In the genomic region with DNA sequence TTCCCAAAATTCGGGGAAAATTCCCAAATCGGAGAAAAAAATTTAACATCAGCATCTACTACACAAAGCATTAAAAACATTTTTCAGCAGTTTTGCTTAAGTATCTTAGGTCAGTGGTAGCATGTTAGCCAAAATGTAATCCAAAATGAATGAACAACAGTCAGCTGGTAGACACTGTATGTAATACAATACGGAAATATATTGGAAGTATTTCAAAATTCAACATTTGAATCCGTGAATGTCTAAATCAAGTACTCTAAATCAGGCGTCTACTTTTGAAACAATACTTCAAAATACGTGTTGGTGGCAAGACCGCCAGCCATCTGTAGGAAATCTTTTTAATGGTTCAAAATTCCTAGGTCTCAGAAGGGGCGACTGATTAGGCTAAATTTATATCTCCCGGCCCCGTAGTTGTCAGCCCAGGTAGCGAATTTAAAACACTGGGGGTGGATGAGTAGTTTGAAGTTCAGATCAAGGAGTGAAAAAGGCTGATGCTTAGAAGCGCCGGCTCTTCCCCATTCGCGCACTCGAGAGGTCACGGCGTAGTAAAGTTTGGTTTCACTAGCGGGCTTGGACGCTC, we compare ENCODE assay signal across 8 cellular contexts. TPM values are rescaled to one million over a fixed set of nuclear protein-coding genes. Genes with fewer than 3 reads are reported as not detected.
DNase-seq lines count a peak whose midpoint lies in the region; ATAC-seq and TF ChIP-seq lines count a peak whose summit lies in the region.

No MANE protein-coding gene starts in this region.

- H3K36me3 Mint-ChIP-seq in activated CD4-positive, alpha-beta T cell treated with anti-CD3 and anti-CD28 coated beads, Interleukin-2, amount 10 ng/mL, durations not matched to agents 24 days and 14 days (ENCODE audit: low read depth): peaks cover 42% of the 10 kb centered on the region
- H3K36me3 Mint-ChIP-seq in HFFc6 (ENCODE audit: low read depth): peaks cover 35% of the 10 kb centered on the region

- H3K27ac ChIP-seq in body of pancreas: peak overlapping the region; percentile 96 to 100 (median 99)

- no peak for TF ChIP-seq POLR2A in body of pancreas (IDR thresholded peaks at IDR 0.05)

- peaks cover 41% of the 10 kb centered on the region for H3K4me1 ChIP-seq in body of pancreas

- intact Hi-C loops in activated CD4-positive, alpha-beta T cell treated with anti-CD3 and anti-CD28 coated beads, Interleukin-2, amount 10 ng/mL, durations not matched to agents 24 days and 14 days (cut with micrococcal nuclease): no loop called here
- intact Hi-C loops in body of pancreas (cut with DNase I): no loop called here

- H3K36me3 ChIP-seq in body of pancreas (replicated peaks in 1 of 2; ENCODE audit: insufficient read depth in 1 of 2, low read depth in 2 of 2): no peaks in the 10 kb centered on the region

- WGBS in body of pancreas, 2 donors: 1% methylated on average over 20 of the region's 20 CpGs

- H3K4me3 ChIP-seq in body of pancreas: peak overlapping the region; percentile 60 to 79

- H3K27me3 ChIP-seq in body of pancreas: no peaks in the 10 kb centered on the region

- H3K9me3 ChIP-seq in body of pancreas: no peaks in the 10 kb centered on the region

- peak overlapping the region; percentile 96 for H3K4me3 Mint-ChIP-seq in activated CD4-positive, alpha-beta T cell treated with anti-CD3 and anti-CD28 coated beads, Interleukin-2, amount 10 ng/mL, durations not matched to agents 24 days and 14 days
- peak overlapping the region; percentile 94 for H3K4me3 Mint-ChIP-seq in HFFc6
- H3K4me3 Mint-ChIP-seq in stimulated activated naive CD8-positive, alpha-beta T cell treated with anti-CD3 and anti-CD28 coated beads, Interleukin-15, amount 100 ng/mL, for 72 hours: peak overlapping the region; percentile 93 to 99

- no peak for TF ChIP-seq CTCF in HFFc6 (IDR thresholded peaks at IDR 0.05)
- TF ChIP-seq CTCF in body of pancreas (IDR thresholded peaks at IDR 0.05): no peak

- peaks cover under 1% of the 10 kb centered on the region for H3K27me3 Mint-ChIP-seq in activated CD4-positive, alpha-beta T cell treated with anti-CD3 and anti-CD28 coated beads, Interleukin-2, amount 10 ng/mL, durations not matched to agents 24 days and 14 days
- H3K27me3 Mint-ChIP-seq in HFFc6 (ENCODE audit: insufficient read depth): no peaks in the 10 kb centered on the region; the same call in 1 of the 2 replicates
- no peaks in the 10 kb centered on the region for H3K27me3 Mint-ChIP-seq in stimulated activated naive CD8-positive, alpha-beta T cell treated with anti-CD3 and anti-CD28 coated beads, Interleukin-15, amount 100 ng/mL, for 72 hours

- DNase-seq in activated CD4-positive, alpha-beta T cell treated with anti-CD3 and anti-CD28 coated beads, Interleukin-2, amount 10 ng/mL, durations not matched to agents 24 days and 14 days: no peak
- DNase-seq in activated CD4-positive, alpha-beta T cell treated with anti-CD3 and anti-CD28 coated beads, Interleukin-2, amount 50 U/mL, for 48 hours: no peak
- DNase-seq in HFFc6 (peak; percentile 39), NCI-H1105 treated with DMSO at 0.1 percent for 48 hours (lab: John Stamatoyannopoulos, UW) (peak; percentile 75), body of pancreas (no peak), kidney glomerular epithelial cell (lab: John Stamatoyannopoulos, UW) (peak; percentile 65), putamen (ENCODE audit: low spot score) (no peak)
- DNase-seq in stimulated activated naive CD8-positive, alpha-beta T cell treated with anti-CD3 and anti-CD28 coated beads, Interleukin-15, amount 100 ng/mL, for 72 hours: peak in 1 of 2 donors; percentile 66

- H3K27ac Mint-ChIP-seq in activated CD4-positive, alpha-beta T cell treated with anti-CD3 and anti-CD28 coated beads, Interleukin-2, amount 10 ng/mL, durations not matched to agents 24 days and 14 days: peak overlapping the region; percentile 99
- peak overlapping the region; percentile 96 for H3K27ac Mint-ChIP-seq in HFFc6
- H3K27ac Mint-ChIP-seq in stimulated activated naive CD8-positive, alpha-beta T cell treated with anti-CD3 and anti-CD28 coated beads, Interleukin-15, amount 100 ng/mL, for 72 hours: peak overlapping the region; percentile 99

- peak; percentile 8 for ATAC-seq in body of pancreas
- peak; percentile 2 for ATAC-seq in stimulated activated naive CD8-positive, alpha-beta T cell treated with anti-CD3 and anti-CD28 coated beads, Interleukin-15, amount 100 ng/mL, for 72 hours

- peaks cover 4% of the 10 kb centered on the region for H3K9me3 Mint-ChIP-seq in activated CD4-positive, alpha-beta T cell treated with anti-CD3 and anti-CD28 coated beads, Interleukin-2, amount 10 ng/mL, durations not matched to agents 24 days and 14 days
- H3K9me3 Mint-ChIP-seq in HFFc6: no peaks in the 10 kb centered on the region
- no peaks in the 10 kb centered on the region for H3K9me3 Mint-ChIP-seq in stimulated activated naive CD8-positive, alpha-beta T cell treated with anti-CD3 and anti-CD28 coated beads, Interleukin-15, amount 100 ng/mL, for 72 hours

- H3K4me1 Mint-ChIP-seq in activated CD4-positive, alpha-beta T cell treated with anti-CD3 and anti-CD28 coated beads, Interleukin-2, amount 10 ng/mL, durations not matched to agents 24 days and 14 days: peaks cover 52% of the 10 kb centered on the region
- peaks cover 56% of the 10 kb centered on the region for H3K4me1 Mint-ChIP-seq in HFFc6 (ENCODE audit: low read depth)
- peaks cover 44% of the 10 kb centered on the region for H3K4me1 Mint-ChIP-seq in stimulated activated naive CD8-positive, alpha-beta T cell treated with anti-CD3 and anti-CD28 coated beads, Interleukin-15, amount 100 ng/mL, for 72 hours

RNA-seq across cellular contexts. Expression of a gene that starts 1.0 kb away (rescaled TPM):
- 126 and 140 TPM in 2 replicates for total RNA-seq in activated CD4-positive, alpha-beta T cell treated with anti-CD3 and anti-CD28 coated beads, Interleukin-2, amount 10 ng/mL, durations not matched to agents 24 days and 14 days
- 100 to 1,000 TPM; 108 to 130 (median 115) TPM for total RNA-seq in HFFc6 (2021; fragmentation: NEBNext Ultra II Directional; extraction: Animal tissue kit (Norgen Biotek cat#: 25700))
- total RNA-seq in body of pancreas: 100 to 1,000 TPM in 1 of 2 donors, 10 to 100 TPM in 1; 79.1 to 104 TPM

Comparison
In these comparisons a context has a peak if more than half of its experiments do, and no peak if none do; other contexts are left out.
1. DNase-seq: peak in HFFc6 (single experiment), NCI-H1105 treated with DMSO at 0.1 percent for 48 hours (single experiment) and kidney glomerular epithelial cell (single experiment); none in activated CD4-positive, alpha-beta T cell treated with anti-CD3 and anti-CD28 coated beads, Interleukin-2, amount 10 ng/mL, durations not matched to agents 24 days and 14 days (single experiment), activated CD4-positive, alpha-beta T cell treated with anti-CD3 and anti-CD28 coated beads, Interleukin-2, amount 50 U/mL, for 48 hours (0 of 2), body of pancreas (0 of 4) and putamen (single experiment).
2. Peak in every context shown above with its lines, with median percentiles within 50 percentile points of each other: H3K27ac Mint-ChIP-seq and H3K4me3 Mint-ChIP-seq.